Comparison of ENCODE assay signal across 1 cellular context in the genomic region with DNA sequence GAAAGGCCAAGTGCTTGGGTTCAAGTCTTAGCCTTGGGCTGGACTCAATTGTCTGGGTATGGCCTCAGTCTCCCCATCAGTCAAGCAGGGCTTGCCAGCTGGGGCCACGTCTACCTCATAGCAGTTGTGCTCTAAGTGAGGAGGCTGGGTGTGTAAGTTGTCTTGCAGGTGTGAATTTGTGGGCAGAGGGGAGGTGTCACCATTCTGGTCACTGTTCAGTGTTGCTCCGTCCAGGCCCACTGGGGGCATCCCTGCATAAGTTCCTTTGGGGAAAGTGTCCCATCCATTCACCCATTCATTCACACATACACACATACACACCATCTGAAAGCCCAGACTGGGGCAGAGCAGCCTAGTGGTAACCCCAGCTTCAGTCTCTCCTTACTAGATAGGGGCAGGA.
TF ChIP-seq lines count a peak whose summit lies in the region.

No MANE protein-coding gene starts in this region.

TF ChIP-seq in HCT116, 20 proteins besides CTCF, POLR2A, EP300 and RAD21 (continued from another document):
- no peak for TF ChIP-seq CEBPB (IDR thresholded peaks at IDR 0.05; ENCODE audit: low read depth)
